In the genomic region with DNA sequence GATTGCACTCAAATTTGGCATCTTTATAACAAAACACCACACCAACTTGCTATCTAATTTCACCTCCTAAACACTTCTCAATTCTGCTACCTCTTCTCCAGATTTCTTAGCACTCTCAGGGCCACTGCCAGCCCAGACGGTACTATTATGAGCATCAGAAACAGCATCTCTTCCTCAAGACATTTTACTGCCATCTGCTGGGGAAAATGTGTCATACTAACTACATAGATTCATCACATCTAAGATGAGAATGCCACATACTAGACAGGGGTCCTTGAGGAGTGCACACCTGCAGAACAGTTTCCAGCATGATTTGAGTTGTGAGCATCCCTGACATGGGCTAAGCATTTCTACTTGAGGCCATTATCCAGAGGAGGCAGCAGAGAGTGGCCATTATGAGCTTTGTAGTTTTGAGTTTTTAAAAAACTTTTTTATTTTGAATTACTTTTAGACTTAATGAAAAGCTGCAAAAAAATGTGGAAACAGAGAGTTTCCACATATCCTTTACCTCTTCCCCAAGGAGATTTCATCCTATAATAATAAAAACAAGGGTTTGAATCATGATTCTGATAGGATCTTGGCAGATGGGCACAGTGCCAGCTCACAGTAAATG, we compare ENCODE assay signal across 7 cellular contexts. TPM values are rescaled to one million over a fixed set of nuclear protein-coding genes. Genes with fewer than 3 reads are reported as not detected.
DNase-seq lines count a peak whose midpoint lies in the region; ATAC-seq and TF ChIP-seq lines count a peak whose summit lies in the region.

No MANE protein-coding gene starts in this region.

- 0% methylated on average over 1 of the region's 1 CpG for WGBS in heart right ventricle, 2 donors

- H3K36me3 ChIP-seq in heart right ventricle, result no peaks in the 10 kb centered on the region

- DNase-seq in ELR (ENCODE audit: low read depth) (peak; percentile 81), NCI-H510A treated with DMSO at 0.1 percent for 48 hours (lab: John Stamatoyannopoulos, UW) (peak; percentile 77), heart right ventricle (peak in 1 of 2 donors; percentile 11), retinal pigment epithelial cell (ENCODE audit: low read depth) (peak; percentile 24)
- DNase-seq in activated naive CD4-positive, alpha-beta T cell treated with anti-CD3 and anti-CD28 coated beads, Interleukin-2, amount 50 U/mL, for 16 hours, result peak; percentile 14

- TF ChIP-seq CTCF in heart right ventricle (IDR thresholded peaks at IDR 0.05), result peak; percentile 10 to 67 (median 58)
- TF ChIP-seq CTCF in retinal pigment epithelial cell (conservative IDR thresholded peaks at IDR 0.05; ENCODE audit: low read depth, low read length), result peak; percentile 48

- H3K4me3 ChIP-seq in heart right ventricle (no peak overlapping the region), retinal pigment epithelial cell (ENCODE audit: low read length) (no peak overlapping the region)

- intact Hi-C loops in heart right ventricle (cut with DNase I), result loop anchor here in 9 of 10 donors (5.0 to 10.0 kb wide), 7 partner anchors 161 to 529 kb away; partner anchors contain the start of gene TMBIM4 (in 1 of the 9)

- ATAC-seq in GM19463 (IDR thresholded peaks at IDR 0.05; ENCODE audit: unreplicated experiment), result peak; percentile 66
- ATAC-seq in HG03460 (IDR thresholded peaks at IDR 0.05; ENCODE audit: unreplicated experiment), result peak; percentile 84
- ATAC-seq in heart right ventricle, result peak in 5 of 8 donors; percentile 38 to 74 (median 48)

- peaks cover 0 to 7% (median 0%) of the 10 kb centered on the region in 9 donors for H3K4me1 ChIP-seq in heart right ventricle

- H3K27me3 ChIP-seq in heart right ventricle, result peaks cover 0 to 6% (median 0%) of the 10 kb centered on the region in 7 donors

- no peaks in the 10 kb centered on the region for H3K9me3 ChIP-seq in heart right ventricle

- no peak overlapping the region for H3K27ac ChIP-seq in heart right ventricle

RNA-seq across cellular contexts. Expression of gene GRIP1, which starts 15.1 kb away (rescaled TPM):
- 1 to 10 TPM in 9 of 10 donors, under 1 TPM in 1; 0.96 to 7.3 (median 2.3) TPM for total RNA-seq in heart right ventricle
- under 1 TPM; 0.12 to 0.95 TPM for polyA plus RNA-seq in heart right ventricle
